ENCODE assay signal across 8 cellular contexts in the genomic region with DNA sequence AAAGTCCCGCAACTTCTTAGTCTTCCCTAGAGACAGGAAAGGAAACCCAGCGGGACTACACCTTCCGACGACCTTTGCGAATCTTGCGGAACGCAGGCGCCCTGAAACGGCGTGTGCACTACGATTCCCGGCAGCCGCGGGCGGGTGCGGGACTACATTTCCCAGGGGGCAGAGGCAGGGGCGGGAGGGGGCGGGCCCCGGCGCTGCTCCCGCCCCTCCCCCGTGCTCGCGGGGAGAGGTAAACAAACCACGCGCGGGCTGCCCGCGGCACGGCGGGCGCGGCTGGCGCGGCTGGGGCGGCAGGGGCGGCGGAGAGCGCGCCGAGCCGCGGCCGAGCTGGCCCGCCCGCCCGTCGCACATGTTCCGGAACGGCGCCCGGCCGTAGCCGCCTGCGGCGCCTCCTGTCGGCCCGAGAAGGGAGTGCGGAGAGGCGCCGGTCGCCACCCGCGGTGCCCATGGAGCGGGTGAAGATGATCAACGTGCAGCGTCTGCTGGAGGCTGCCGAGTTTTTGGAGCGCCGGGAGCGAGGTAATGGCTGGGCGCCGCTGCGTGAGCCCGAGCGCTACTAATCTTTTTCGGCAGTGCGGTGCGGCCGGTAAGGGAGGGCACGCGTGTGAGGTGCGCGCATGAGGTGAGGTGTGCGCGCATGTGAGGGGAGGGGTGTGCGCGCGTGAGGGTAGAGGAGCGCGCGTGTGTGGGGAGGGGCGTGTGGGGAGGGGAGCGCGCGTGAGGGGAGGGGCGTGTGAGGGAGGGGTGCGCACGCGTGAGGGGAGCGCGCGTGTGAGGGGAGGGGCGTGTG. TPM values are rescaled to one million over a fixed set of nuclear protein-coding genes. Genes with fewer than 3 reads are reported as not detected.
DNase-seq lines count a peak whose midpoint lies in the region; ATAC-seq, FAIRE-seq and TF ChIP-seq lines count a peak whose summit lies in the region.

No MANE protein-coding gene starts in this region.

- H3K36me3 Mint-ChIP-seq in astrocyte (ENCODE audit: low read depth, unreplicated experiment): peaks cover 3% of the 10 kb centered on the region

- no peaks in the 10 kb centered on the region for H3K27me3 Mint-ChIP-seq in astrocyte (ENCODE audit: low read depth, unreplicated experiment)

- no peak for FAIRE-seq in astrocyte (lab: Jason Lieb, UNC)

- H3K4me1 ChIP-seq in astrocyte (ENCODE audit: insufficient read depth, low read length): peaks cover 15% of the 10 kb centered on the region
- peaks cover 12% of the 10 kb centered on the region for H3K4me1 ChIP-seq in hepatocyte (ENCODE audit: insufficient read depth)
- H3K4me1 ChIP-seq in rectal smooth muscle tissue (ENCODE audit: control insufficient read depth, insufficient read depth, low read length): peaks cover 14% of the 10 kb centered on the region
- peaks cover 23% of the 10 kb centered on the region for H3K4me1 ChIP-seq in vagina

- ATAC-seq in GM18498 (IDR thresholded peaks at IDR 0.05; ENCODE audit: unreplicated experiment) (peak; percentile 77), HG02938 (IDR thresholded peaks at IDR 0.05; ENCODE audit: unreplicated experiment) (peak; percentile 84)

- H3K27me3 ChIP-seq in astrocyte (ENCODE audit: insufficient read depth, low read length) (no peaks in the 10 kb centered on the region), hepatocyte (no peaks in the 10 kb centered on the region), rectal smooth muscle tissue (ENCODE audit: control insufficient read depth, insufficient read depth, low read length) (no peaks in the 10 kb centered on the region), vagina (no peaks in the 10 kb centered on the region)

- H3K9me2 ChIP-seq in hepatocyte (replicated peaks; ENCODE audit: insufficient read depth): no peaks in the 10 kb centered on the region

- intact Hi-C loops in vagina (cut with DNase I): loop anchor here (2.0 to 10.0 kb wide), 2 partner anchors 15 to 49 kb away; no protein-coding TSS in a partner anchor

- H4K20me1 ChIP-seq in astrocyte (ENCODE audit: insufficient read depth, low read length) (no peaks in the 10 kb centered on the region), hepatocyte (ENCODE audit: insufficient read depth, poor library complexity, severe bottlenecking) (no peaks in the 10 kb centered on the region)

- H3K79me2 ChIP-seq in astrocyte (ENCODE audit: insufficient read depth, low read length) (no peaks in the 10 kb centered on the region), hepatocyte (peaks cover 29% of the 10 kb centered on the region)

- no peaks in the 10 kb centered on the region for H3K9me3 ChIP-seq in astrocyte (ENCODE audit: insufficient read depth, low read depth, low read length)
- H3K9me3 ChIP-seq in hepatocyte (ENCODE audit: low read depth): no peaks in the 10 kb centered on the region
- H3K9me3 ChIP-seq in vagina: no peaks in the 10 kb centered on the region

- H3K27ac ChIP-seq in astrocyte (ENCODE audit: low read depth, low read length) (peak overlapping the region; percentile 26), hepatocyte (peak overlapping the region; percentile 85), rectal smooth muscle tissue (ENCODE audit: low read depth, low read length) (peak overlapping the region; percentile 94), vagina (peak overlapping the region; percentile 96)

- H3K9me3 Mint-ChIP-seq in astrocyte (ENCODE audit: unreplicated experiment): no peaks in the 10 kb centered on the region

- H3K4me1 Mint-ChIP-seq in astrocyte (ENCODE audit: low read depth, unreplicated experiment): peaks cover 28% of the 10 kb centered on the region

- TF ChIP-seq POLR2A in vagina (IDR thresholded peaks at IDR 0.05): peak in 1 of 2 donors; percentile 3

- whole genome bisulfite sequencing in hepatocyte (ENCODE audit: low lambda C conversion rate, missing lambda C conversion rate): under 1% methylated on average over 40 of the region's 104 CpGs

- peak overlapping the region; percentile 67 for H3K4me3 ChIP-seq in astrocyte (ENCODE audit: insufficient read depth, low read depth, low read length)
- H3K4me3 ChIP-seq in hepatocyte: peak overlapping the region; percentile 82
- peak overlapping the region; percentile 88 for H3K4me3 ChIP-seq in rectal smooth muscle tissue (ENCODE audit: low read length)
- H3K4me3 ChIP-seq in vagina: peak overlapping the region; percentile 79 to 93

- DNase-seq in NCI-H146 treated with DMSO at 0.1 percent for 48 hours (lab: John Stamatoyannopoulos, UW; ENCODE audit: unreplicated experiment) (peak; percentile 78), T-helper 22 cell (ENCODE audit: low read depth) (peak; percentile 83), astrocyte (ENCODE audit: low read depth) (peak; percentile 85), hepatocyte (ENCODE audit: low spot score) (peak; percentile 97), vagina (ENCODE audit: extremely low spot score in 2 of 2) (no peak)

- H3K4me2 ChIP-seq in astrocyte (ENCODE audit: low read length) (peak overlapping the region; percentile 85), hepatocyte (peak overlapping the region; percentile 80)

- TF ChIP-seq CTCF in astrocyte (IDR thresholded peaks at IDR 0.05; ENCODE audit: insufficient read depth, low read depth, low read length): peak; percentile 20
- peak; percentile 78 for TF ChIP-seq CTCF in hepatocyte (IDR thresholded peaks at IDR 0.05; ENCODE audit: poor library complexity)
- peak; percentile 50 to 71 (median 67) for TF ChIP-seq CTCF in vagina (IDR thresholded peaks at IDR 0.05)

- H3K4me3 Mint-ChIP-seq in astrocyte (ENCODE audit: unreplicated experiment): peak overlapping the region; percentile 91

- H3K9ac ChIP-seq in astrocyte (ENCODE audit: low read length): peak overlapping the region; percentile 75
- peak overlapping the region; percentile 30 for H3K9ac ChIP-seq in rectal smooth muscle tissue (ENCODE audit: low read length)

- peak overlapping the region; percentile 84 for H3K27ac Mint-ChIP-seq in astrocyte (ENCODE audit: unreplicated experiment)

- peak overlapping the region; percentile 92 for H2AFZ ChIP-seq in astrocyte (ENCODE audit: low read depth, low read length)
- H2AFZ ChIP-seq in hepatocyte: peak overlapping the region; percentile 81

- H3K36me3 ChIP-seq in astrocyte (ENCODE audit: insufficient read depth, low read length) (no peaks in the 10 kb centered on the region), hepatocyte (replicated peaks; ENCODE audit: insufficient read depth, low read depth) (no peaks in the 10 kb centered on the region), rectal smooth muscle tissue (ENCODE audit: control insufficient read depth, insufficient read depth, low read length) (no peaks in the 10 kb centered on the region), vagina (peaks cover 0 to 4% of the 10 kb centered on the region in 2 donors)

RNA-seq across cellular contexts. Expression of gene MXI1, which starts 18.6 kb away (rescaled TPM):
- total RNA-seq in astrocyte (31.5 and 35.4 TPM in 2 replicates), hepatocyte (13.2 and 14.2 TPM in 2 replicates), vagina (49.8 TPM)
- 14.1 and 14.8 TPM in 2 replicates for polyA plus RNA-seq in hepatocyte

Comparison
In these comparisons a context has a peak if more than half of its experiments do, and no peak if none do; other contexts are left out.
1. DNase-seq: peak in NCI-H146 treated with DMSO at 0.1 percent for 48 hours (single experiment), T-helper 22 cell (single experiment), astrocyte (single experiment) and hepatocyte (single experiment); none in vagina (0 of 2).
2. H3K27ac ChIP-seq: peak in every context shown above with its lines; median percentile 96 in vagina; 94 in rectal smooth muscle tissue; 85 in hepatocyte; 26 in astrocyte.
3. CTCF ChIP-seq: peak in every context shown above with its lines; median percentile 78 in hepatocyte; 67 in vagina; 20 in astrocyte.
4. Peak in every context shown above with its lines, with median percentiles within 50 percentile points of each other: H3K4me3 ChIP-seq.